1 cellular context compared by ENCODE assay signal in genomic region chr20:64241061-64241460, GRCh38.
TF ChIP-seq lines count a peak whose summit lies in the region.

No MANE protein-coding gene starts in this region.

TF ChIP-seq in K562, 482 proteins besides CTCF, POLR2A, EP300 and RAD21:
- TF ChIP-seq, protein P1, sequence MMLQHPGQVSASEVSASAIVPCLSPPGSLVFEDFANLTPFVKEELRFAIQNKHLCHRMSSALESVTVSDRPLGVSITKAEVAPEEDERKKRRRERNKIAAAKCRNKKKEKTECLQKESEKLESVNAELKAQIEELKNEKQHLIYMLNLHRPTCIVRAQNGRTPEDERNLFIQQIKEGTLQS (IDR thresholded peaks at IDR 0.05), result peak; percentile 60
- TF ChIP-seq, protein P1 (CRISPR knock-in tag; conservative IDR thresholded peaks at IDR 0.05), result no peak
- no peak for TF ChIP-seq ZSCAN32 (CRISPR knock-in tag; IDR thresholded peaks at IDR 0.05)
- TF ChIP-seq RFX1 (IDR thresholded peaks at IDR 0.05), result peak; percentile 39
- TF ChIP-seq NR2C1 (IDR thresholded peaks at IDR 0.05), result peak; percentile 65
- peak; percentile 80 for TF ChIP-seq NR2C1 (tag; IDR thresholded peaks at IDR 0.05)
- no peak for TF ChIP-seq NR2C2 (CRISPR knock-in tag; IDR thresholded peaks at IDR 0.05)
- peak; percentile 46 for TF ChIP-seq NR2C2 (tag; IDR thresholded peaks at IDR 0.05)
